9 cellular contexts compared by ENCODE assay signal in genomic region chr17:21452377-21453143, GRCh38.
DNase-seq lines count a peak whose midpoint lies in the region; FAIRE-seq and TF ChIP-seq lines count a peak whose summit lies in the region.
"Had no signal": no experiment of that assay in that cellular context is flagged by ENCODE, and none has a peak within 500 bp of the region (broad histone marks: within the 10 kb centered on the region; RNA-seq: fewer than 3 reads in every experiment).

No MANE protein-coding gene starts in this region.

- H3K4me1 Mint-ChIP-seq in astrocyte (ENCODE audit: low read depth, unreplicated experiment): no peaks in the 10 kb centered on the region

- H2AFZ ChIP-seq in astrocyte (ENCODE audit: low read depth, low read length): peak overlapping the region; percentile 87

- TF ChIP-seq POLR2A in prostate gland (IDR thresholded peaks at IDR 0.05): no peak

- no peaks in the 10 kb centered on the region for H3K36me3 Mint-ChIP-seq in astrocyte (ENCODE audit: low read depth, unreplicated experiment)

- H3K4me3 ChIP-seq in astrocyte (ENCODE audit: insufficient read depth, low read depth, low read length) (peak overlapping the region; percentile 45), prostate gland (peak overlapping the region in 1 of 2 donors; percentile 0)
- H3K4me3 ChIP-seq: SJSA1 had no signal

- H3K27ac Mint-ChIP-seq in astrocyte (ENCODE audit: unreplicated experiment): peak overlapping the region; percentile 41

- H3K4me3 Mint-ChIP-seq in astrocyte (ENCODE audit: unreplicated experiment): peak overlapping the region; percentile 76

- H3K79me2 ChIP-seq in astrocyte (ENCODE audit: insufficient read depth, low read length): no peaks in the 10 kb centered on the region

- intact Hi-C loops in prostate gland (cut with DNase I): no loop called here

- peak; percentile 63 for TF ChIP-seq CTCF in astrocyte (IDR thresholded peaks at IDR 0.05; ENCODE audit: insufficient read depth, low read depth, low read length)
- TF ChIP-seq CTCF in prostate gland (IDR thresholded peaks at IDR 0.05): peak in 3 of 4 experiments; percentile 37 to 59 (median 42)

- no peak overlapping the region for H3K9ac ChIP-seq in astrocyte (ENCODE audit: low read length)

- peak overlapping the region; percentile 84 for H3K4me2 ChIP-seq in astrocyte (ENCODE audit: low read length)

- DNase-seq in G401 (ENCODE audit: low spot score) (peak; percentile 75), NOMO-1 treated with DMSO at 0.1 percent for 48 hours (lab: John Stamatoyannopoulos, UW; ENCODE audit: unreplicated experiment) (peak; percentile 86), astrocyte (ENCODE audit: low read depth) (peak; percentile 55), hepatic stellate cell (ENCODE audit: low spot score) (peak; percentile 57), prostate gland (ENCODE audit: low spot score) (peak; percentile 13), mesenteric fat pad (ENCODE audit: low spot score) (no peak), urothelium cell line (ENCODE audit: low spot score) (no peak), NCI-H146 (lab: John Stamatoyannopoulos, UW) (no peak)

- WGBS in prostate gland: 5% methylated on average over 49 of the region's 49 CpGs

- FAIRE-seq in astrocyte (lab: Jason Lieb, UNC) (no peak), urothelium cell line (lab: Jason Lieb, UNC) (no peak)

- H3K36me3 ChIP-seq in astrocyte (ENCODE audit: insufficient read depth, low read length): no peaks in the 10 kb centered on the region
- no peaks in the 10 kb centered on the region for H3K36me3 ChIP-seq in prostate gland
- H3K36me3 ChIP-seq: SJSA1 had no signal

- H3K27me3 Mint-ChIP-seq in astrocyte (ENCODE audit: low read depth, unreplicated experiment): peaks cover 39% of the 10 kb centered on the region

- H3K9me3 Mint-ChIP-seq in astrocyte (ENCODE audit: unreplicated experiment): peaks cover 2% of the 10 kb centered on the region

- no peaks in the 10 kb centered on the region for H4K20me1 ChIP-seq in astrocyte (ENCODE audit: insufficient read depth, low read length)

- H3K27me3 ChIP-seq in astrocyte (ENCODE audit: insufficient read depth, low read length): peaks cover 9% of the 10 kb centered on the region
- no peaks in the 10 kb centered on the region for H3K27me3 ChIP-seq in prostate gland (replicated peaks; ENCODE audit: insufficient read depth)
- H3K27me3 ChIP-seq: SJSA1 had no signal

- in situ Hi-C loops in G401 (cut with HindIII; ENCODE audit: low sequenced_read_pairs): no loop called here

- H3K4me1 ChIP-seq in astrocyte (ENCODE audit: insufficient read depth, low read length): peaks cover 9% of the 10 kb centered on the region
- no peaks in the 10 kb centered on the region for H3K4me1 ChIP-seq in prostate gland (replicated peaks)
- H3K4me1 ChIP-seq: SJSA1 had no signal

- H3K27ac ChIP-seq in astrocyte (ENCODE audit: low read depth, low read length) (no peak overlapping the region), prostate gland (no peak overlapping the region)
- H3K27ac ChIP-seq: SJSA1 had no signal

- no peaks in the 10 kb centered on the region for H3K9me3 ChIP-seq in astrocyte (ENCODE audit: insufficient read depth, low read depth, low read length)
- H3K9me3 ChIP-seq in prostate gland: no peaks in the 10 kb centered on the region
- H3K9me3 ChIP-seq: SJSA1 had no signal

Comparison
In these comparisons a context has a peak if more than half of its experiments do, and no peak if none do; other contexts are left out.
1. DNase-seq: peak in G401 (single experiment), NOMO-1 treated with DMSO at 0.1 percent for 48 hours (single experiment), astrocyte (single experiment), hepatic stellate cell (single experiment) and prostate gland (single experiment); none in mesenteric fat pad (single experiment), urothelium cell line (single experiment) and NCI-H146 (single experiment).